Comparison of ENCODE assay signal across 18 cellular contexts in the genomic region with DNA sequence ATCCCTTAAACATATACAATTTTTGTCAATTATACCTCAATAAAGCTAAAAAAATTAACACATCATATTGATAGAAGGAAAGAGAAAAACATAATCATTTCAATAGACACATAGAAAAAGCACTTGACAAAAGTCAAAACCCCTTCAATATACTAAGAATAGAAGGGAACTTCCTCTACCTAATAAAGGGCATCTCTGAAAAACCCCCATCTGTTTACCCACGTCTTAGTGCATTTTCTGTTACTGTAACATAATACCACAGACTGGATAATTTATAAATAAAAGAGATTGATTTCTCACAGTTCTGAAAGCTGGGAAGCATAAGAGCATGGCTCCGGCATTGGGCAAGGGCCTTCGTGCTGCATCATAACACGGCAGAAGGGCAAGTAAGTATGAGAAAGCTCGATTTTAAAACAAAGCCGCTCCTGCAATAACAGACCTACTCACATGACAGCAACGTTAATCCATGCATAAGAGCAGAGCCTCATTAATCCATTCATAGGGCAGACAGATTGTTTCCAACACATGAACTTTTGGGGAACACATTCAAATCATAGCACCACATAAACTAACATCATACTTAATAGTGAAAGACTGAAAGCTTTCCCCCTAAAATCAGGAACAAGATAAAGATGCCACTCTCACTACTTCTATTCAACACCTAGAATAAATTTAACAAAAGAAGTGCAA. TPM values are rescaled to one million over a fixed set of nuclear protein-coding genes. Genes with fewer than 3 reads are reported as not detected.
DNase-seq lines count a peak whose midpoint lies in the region; ATAC-seq lines count a peak whose summit lies in the region.
"Had no signal": no experiment of that assay in that cellular context is flagged by ENCODE, and none has a peak within 500 bp of the region (broad histone marks: within the 10 kb centered on the region; RNA-seq: fewer than 3 reads in every experiment).

No MANE protein-coding gene starts in this region.

- H3K36me3 Mint-ChIP-seq in activated T-cell treated with anti-CD3 and anti-CD28 coated beads, Interleukin-2, amount 50 U/mL, for 72 hours (ENCODE audit: insufficient read depth in 2 of 2): no peaks in the 10 kb centered on the region
- H3K36me3 Mint-ChIP-seq in activated naive CD4-positive, alpha-beta T cell treated with anti-CD3 and anti-CD28 coated beads, Interleukin-2, amount 50 U/mL, for 72 hours: no peaks in the 10 kb centered on the region

- no peak overlapping the region for H3K4me3 Mint-ChIP-seq in activated T-cell treated with anti-CD3 and anti-CD28 coated beads, Interleukin-2, amount 50 U/mL, for 72 hours
- H3K4me3 Mint-ChIP-seq: activated CD8-positive, alpha-beta T cell treated with anti-CD3 and anti-CD28 coated beads for 36 hours; dendritic cell treated with granulocyte-macrophage colony-stimulating factor and Interleukin-4, amounts not matched to agents 40 ng/mL and 50 ng/mL, for 4 days; stimulated activated naive CD8-positive, alpha-beta T cell treated with anti-CD3 and anti-CD28 coated beads, Interleukin-15, amount 100 ng/mL, for 72 hours had no signal

- no peaks in the 10 kb centered on the region for H3K9me3 Mint-ChIP-seq in activated T-cell treated with anti-CD3 and anti-CD28 coated beads, Interleukin-2, amount 50 U/mL, for 72 hours
- no peaks in the 10 kb centered on the region for H3K9me3 Mint-ChIP-seq in activated naive CD4-positive, alpha-beta T cell treated with anti-CD3 and anti-CD28 coated beads, Interleukin-2, amount 50 U/mL, for 72 hours
- H3K9me3 Mint-ChIP-seq: activated CD8-positive, alpha-beta T cell treated with anti-CD3 and anti-CD28 coated beads for 36 hours; dendritic cell treated with granulocyte-macrophage colony-stimulating factor and Interleukin-4, amounts not matched to agents 40 ng/mL and 50 ng/mL, for 4 days; stimulated activated naive CD8-positive, alpha-beta T cell treated with anti-CD3 and anti-CD28 coated beads, Interleukin-15, amount 100 ng/mL, for 72 hours had no signal

- no peak for ATAC-seq in activated T-cell treated with anti-CD3 and anti-CD28 coated beads, Interleukin-2, amount 50 U/mL, for 72 hours (replicated peaks in 1 of 2)
- ATAC-seq in HG02759 (IDR thresholded peaks at IDR 0.05; ENCODE audit: unreplicated experiment) (peak; percentile 57), HG03439 (IDR thresholded peaks at IDR 0.05; ENCODE audit: unreplicated experiment) (no peak)
- ATAC-seq in activated naive CD4-positive, alpha-beta T cell treated with anti-CD3 and anti-CD28 coated beads, Interleukin-2, amount 50 U/mL, for 72 hours: no peak
- ATAC-seq: activated CD8-positive, alpha-beta T cell treated with anti-CD3 and anti-CD28 coated beads for 36 hours; stimulated activated naive CD8-positive, alpha-beta T cell treated with anti-CD3 and anti-CD28 coated beads, Interleukin-15, amount 100 ng/mL, for 72 hours; upper lobe of right lung had no signal

- DNase-seq in activated T-cell treated with anti-CD3 and anti-CD28 coated beads, Interleukin-2, amount 50 U/mL, for 72 hours: no peak
- DNase-seq in activated T-cell treated with anti-CD3 and anti-CD28 coated beads, Interleukin-2, amount 50 U/mL, for 48 hours: no peak
- DNase-seq in NCI-H82 treated with DMSO at 0.1 percent for 48 hours (lab: John Stamatoyannopoulos, UW; ENCODE audit: unreplicated experiment): peak; percentile 6
- DNase-seq in activated naive CD4-positive, alpha-beta T cell treated with anti-CD3 and anti-CD28 coated beads, Interleukin-2, amount 50 U/mL, for 72 hours (ENCODE audit: low spot score in 2 of 2): no peak
- no peak for DNase-seq in RKO (ENCODE audit: low spot score)
- no peak for DNase-seq in posterior cingulate gyrus
- DNase-seq: activated CD8-positive, alpha-beta T cell treated with anti-CD3 and anti-CD28 coated beads for 36 hours; DMS53; foreskin melanocyte; IMR-90; midbrain; NCI-H2081 treated with DMSO at 0.1 percent for 48 hours; NCI-H774; stimulated activated naive CD8-positive, alpha-beta T cell treated with anti-CD3 and anti-CD28 coated beads, Interleukin-15, amount 100 ng/mL, for 72 hours; upper lobe of right lung had no signal

- no peaks in the 10 kb centered on the region for H3K4me1 Mint-ChIP-seq in activated T-cell treated with anti-CD3 and anti-CD28 coated beads, Interleukin-2, amount 50 U/mL, for 72 hours (ENCODE audit: low read depth)
- H3K4me1 Mint-ChIP-seq: stimulated activated naive CD8-positive, alpha-beta T cell treated with anti-CD3 and anti-CD28 coated beads, Interleukin-15, amount 100 ng/mL, for 72 hours had no signal

- intact Hi-C loops in posterior cingulate gyrus (cut with DNase I): no loop called here

- peak overlapping the region; percentile 42 for H3K27ac Mint-ChIP-seq in activated T-cell treated with anti-CD3 and anti-CD28 coated beads, Interleukin-2, amount 50 U/mL, for 72 hours
- no peak overlapping the region for H3K27ac Mint-ChIP-seq in activated naive CD4-positive, alpha-beta T cell treated with anti-CD3 and anti-CD28 coated beads, Interleukin-2, amount 50 U/mL, for 72 hours
- H3K27ac Mint-ChIP-seq: activated CD8-positive, alpha-beta T cell treated with anti-CD3 and anti-CD28 coated beads for 36 hours; dendritic cell treated with granulocyte-macrophage colony-stimulating factor and Interleukin-4, amounts not matched to agents 40 ng/mL and 50 ng/mL, for 4 days had no signal

- H3K27me3 Mint-ChIP-seq in activated T-cell treated with anti-CD3 and anti-CD28 coated beads, Interleukin-2, amount 50 U/mL, for 72 hours (ENCODE audit: low read depth): no peaks in the 10 kb centered on the region
- H3K27me3 Mint-ChIP-seq: activated CD8-positive, alpha-beta T cell treated with anti-CD3 and anti-CD28 coated beads for 36 hours; dendritic cell treated with granulocyte-macrophage colony-stimulating factor and Interleukin-4, amounts not matched to agents 40 ng/mL and 50 ng/mL, for 4 days; stimulated activated naive CD8-positive, alpha-beta T cell treated with anti-CD3 and anti-CD28 coated beads, Interleukin-15, amount 100 ng/mL, for 72 hours had no signal

RNA-seq across cellular contexts. Expression of a gene that starts 15.7 kb away (rescaled TPM):
- 10 to 100 TPM; 22.1 to 23.5 TPM for total RNA-seq in activated T-cell treated with anti-CD3 and anti-CD28 coated beads, Interleukin-2, amount 50 U/mL, for 72 hours
- total RNA-seq in activated naive CD4-positive, alpha-beta T cell treated with anti-CD3 and anti-CD28 coated beads, Interleukin-2, amount 50 U/mL, for 72 hours: 10 to 100 TPM; 22.0 to 25.5 TPM

RNA-seq across cellular contexts. Expression of a gene that starts 24.9 kb away (rescaled TPM):
- total RNA-seq in activated T-cell treated with anti-CD3 and anti-CD28 coated beads, Interleukin-2, amount 50 U/mL, for 72 hours: 10 to 100 TPM; 75.6 to 84.8 TPM
- total RNA-seq in activated naive CD4-positive, alpha-beta T cell treated with anti-CD3 and anti-CD28 coated beads, Interleukin-2, amount 50 U/mL, for 72 hours: 10 to 100 TPM; 48.1 to 78.2 TPM

RNA-seq across cellular contexts. Expression of a gene that starts 56.8 kb away (rescaled TPM):
- total RNA-seq in activated T-cell treated with anti-CD3 and anti-CD28 coated beads, Interleukin-2, amount 50 U/mL, for 72 hours: 10 to 100 TPM; 15.9 to 18.8 TPM
- 10 to 100 TPM; 17.1 to 21.9 TPM for total RNA-seq in activated naive CD4-positive, alpha-beta T cell treated with anti-CD3 and anti-CD28 coated beads, Interleukin-2, amount 50 U/mL, for 72 hours
